Comparison of ENCODE assay signal across 23 cellular contexts in the genomic region with DNA sequence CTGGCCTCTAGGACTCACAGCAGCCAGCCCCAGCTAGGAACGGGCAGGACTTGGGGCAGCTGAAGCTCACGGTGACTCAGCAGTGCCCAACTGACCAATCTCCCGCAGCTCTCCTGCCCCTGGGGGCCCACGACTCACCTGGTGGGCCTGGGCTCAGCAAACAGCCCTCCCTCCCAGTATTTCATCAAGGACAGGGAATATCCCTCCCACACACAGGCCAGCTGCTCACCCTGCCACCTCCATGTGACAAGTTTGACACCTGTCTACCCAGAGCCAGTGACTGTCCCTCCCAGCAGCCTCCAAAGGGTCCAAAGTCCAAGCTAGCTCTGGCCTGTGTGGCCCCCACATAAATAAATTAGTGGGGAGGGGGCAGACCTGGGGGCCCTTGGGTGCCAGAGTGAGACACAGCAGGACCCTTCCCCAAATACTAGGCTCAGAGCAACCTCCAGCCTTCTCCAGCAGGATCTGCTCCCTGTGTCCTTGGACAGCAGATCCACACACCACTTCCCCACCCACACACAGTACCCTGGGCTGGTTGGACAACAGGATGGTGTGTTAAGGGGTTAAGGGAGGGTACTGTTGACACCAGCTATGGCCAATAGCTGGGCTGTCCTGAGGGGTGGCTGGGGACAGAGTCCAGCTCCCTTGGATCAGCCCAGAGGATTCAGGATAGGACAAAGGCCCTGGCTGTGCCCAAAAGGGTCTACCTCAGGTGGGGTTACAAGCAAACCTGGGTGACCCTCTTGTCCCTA. TPM values are rescaled to one million over a fixed set of nuclear protein-coding genes. Genes with fewer than 3 reads are reported as not detected.
DNase-seq lines count a peak whose midpoint lies in the region; ATAC-seq, FAIRE-seq and TF ChIP-seq lines count a peak whose summit lies in the region.
"Had no signal": no experiment of that assay in that cellular context is flagged by ENCODE, and none has a peak within 500 bp of the region (broad histone marks: within the 10 kb centered on the region; RNA-seq: fewer than 3 reads in every experiment).

No MANE protein-coding gene starts in this region.

- no peak overlapping the region for H3K4me2 ChIP-seq in hepatocyte
- H3K4me2 ChIP-seq: KMS-11 had no signal

- FAIRE-seq in H54 (lab: Jason Lieb, UNC), result no peak
- no peak for FAIRE-seq in pancreas (lab: Jason Lieb, UNC)

- H3K4me3 ChIP-seq in hepatocyte, result no peak overlapping the region
- no peak overlapping the region for H3K4me3 ChIP-seq in pancreas
- H3K4me3 ChIP-seq: ovary, upper lobe of left lung had no signal

- H3K9me2 ChIP-seq in hepatocyte (replicated peaks; ENCODE audit: insufficient read depth), result no peaks in the 10 kb centered on the region

- H3K27me3 ChIP-seq in hepatocyte, result peaks cover 3% of the 10 kb centered on the region
- H3K27me3 ChIP-seq in pancreas, result peaks cover 0 to 7% (median 0%) of the 10 kb centered on the region in 4 donors

- 51% methylated on average over 4 of the region's 4 CpGs for WGBS in hepatocyte (ENCODE audit: low lambda C conversion rate, missing lambda C conversion rate)
- 40 to 41% methylated on average over 4 of the region's 4 CpGs for WGBS in pancreas, 2 donors

- H4K20me1 ChIP-seq in hepatocyte (ENCODE audit: insufficient read depth, poor library complexity, severe bottlenecking), result no peaks in the 10 kb centered on the region

- no peaks in the 10 kb centered on the region for H3K9me3 ChIP-seq in hepatocyte (ENCODE audit: low read depth)
- H3K9me3 ChIP-seq in pancreas, result no peaks in the 10 kb centered on the region
- H3K9me3 ChIP-seq: gastrocnemius medialis, left ventricle myocardium inferior, ovary, stomach, upper lobe of left lung had no signal

- DNase-seq in H54 (ENCODE audit: insufficient read length, low spot score) (peak; percentile 81), NCI-H69 (lab: John Stamatoyannopoulos, UW) (peak; percentile 30), hepatocyte (ENCODE audit: low spot score) (peak; percentile 63), pancreas (no peak)
- DNase-seq in stimulated activated naive CD4-positive, alpha-beta T cell (lab: John Stamatoyannopoulos, UW), result no peak
- DNase-seq in activated CD4-positive, alpha-beta T cell treated with anti-CD3 and anti-CD28 coated beads, Interleukin-2, amount 50 U/mL, for 48 hours, result no peak
- DNase-seq: activated CD4-positive, alpha-beta T cell treated with anti-CD3 and anti-CD28 coated beads, Interleukin-2, amount 10 ng/mL, durations not matched to agents 24 days and 14 days; Calu3; central memory CD4-positive, alpha-beta T cell; gastrocnemius medialis; left ventricle myocardium inferior; NCI-H2029 treated with DMSO at 0.1 percent for 48 hours; NCI-H446; ovary; stomach; SW 1271; upper lobe of left lung had no signal

- intact Hi-C loops in pancreas (cut with DNase I), result loop anchor here in 2 of 3 donors (2.0 kb wide), 2 partner anchors 29 to 31 kb away; no protein-coding TSS in a partner anchor

- TF ChIP-seq CTCF in hepatocyte (IDR thresholded peaks at IDR 0.05; ENCODE audit: poor library complexity) (no peak), pancreas (IDR thresholded peaks at IDR 0.05) (no peak)

- H2AFZ ChIP-seq in hepatocyte, result no peak overlapping the region

- ATAC-seq in pancreas, result peak; percentile 26 to 48 (median 36)
- ATAC-seq in GM18870 (IDR thresholded peaks at IDR 0.05; ENCODE audit: unreplicated experiment), result no peak
- ATAC-seq in HG03039 (IDR thresholded peaks at IDR 0.05; ENCODE audit: unreplicated experiment), result no peak

- no peak for TF ChIP-seq POLR2A in H54 (IDR thresholded peaks at IDR 0.05; ENCODE audit: low read depth, low read length)

- H3K36me3 ChIP-seq in hepatocyte (replicated peaks; ENCODE audit: insufficient read depth, low read depth) (no peaks in the 10 kb centered on the region), pancreas (no peaks in the 10 kb centered on the region)
- H3K36me3 ChIP-seq: gastrocnemius medialis, left ventricle myocardium inferior, ovary, stomach, upper lobe of left lung had no signal

- H3K27ac ChIP-seq in hepatocyte (peak overlapping the region; percentile 54), pancreas (no peak overlapping the region)
- H3K27ac ChIP-seq: gastrocnemius medialis, HL-60, KMS-11, left ventricle myocardium inferior, ovary, stomach, upper lobe of left lung had no signal

- H3K4me1 ChIP-seq in hepatocyte (ENCODE audit: insufficient read depth) (no peaks in the 10 kb centered on the region), pancreas (peaks cover 0 to 19% (median 5%) of the 10 kb centered on the region in 3 donors)

- no peaks in the 10 kb centered on the region for H3K79me2 ChIP-seq in hepatocyte

RNA-seq across cellular contexts. Expression of gene GNAT1, which starts 4.3 kb away (rescaled TPM):
- not detected in 2 replicates for total RNA-seq in hepatocyte
- not detected in 2 replicates for polyA plus RNA-seq in hepatocyte
- total RNA-seq in pancreas, result not detected
- not detected for polyA plus RNA-seq in pancreas
- total RNA-seq: activated CD4-positive, alpha-beta T cell treated with anti-CD3 and anti-CD28 coated beads, Interleukin-2, amount 10 ng/mL, durations not matched to agents 24 days and 14 days; Calu3; epithelial cell of proximal tubule; G401; gastrocnemius medialis; left ventricle myocardium inferior; ovary; stomach had no signal
- polyA plus RNA-seq: ovary, stomach had no signal

RNA-seq across cellular contexts. Expression of gene SLC38A3, which starts 9.4 kb away (rescaled TPM):
- total RNA-seq in hepatocyte (22.6 and 24.7 TPM in 2 replicates), pancreas (10 to 100 TPM; 21.2 to 57.9 (median 38.6) TPM)
- polyA plus RNA-seq in hepatocyte (37.9 and 56.6 TPM in 2 replicates), pancreas (10 to 100 TPM; 35.2 to 40.8 TPM)
- total RNA-seq: activated CD4-positive, alpha-beta T cell treated with anti-CD3 and anti-CD28 coated beads, Interleukin-2, amount 10 ng/mL, durations not matched to agents 24 days and 14 days; Calu3; epithelial cell of proximal tubule had no signal

RNA-seq across cellular contexts. Expression of gene GNAI2, which starts 40.3 kb away (rescaled TPM):
- total RNA-seq in hepatocyte (95.0 and 103 TPM in 2 replicates), pancreas (100 to 1,000 TPM in 1 of 6 donors, 10 to 100 TPM in 5; 26.9 to 104 (median 42.9) TPM)
- polyA plus RNA-seq in hepatocyte (219 and 233 TPM in 2 replicates), pancreas (10 to 100 TPM; 54.1 to 97.6 TPM)

RNA-seq across cellular contexts. Expression of gene SEMA3F, which starts 40.6 kb away (rescaled TPM):
- total RNA-seq in hepatocyte, result 11.8 and 15.5 TPM in 2 replicates
- polyA plus RNA-seq in hepatocyte, result 13.9 and 16.8 TPM in 2 replicates
- total RNA-seq in pancreas, result 1 to 10 TPM; 1.4 to 7.7 (median 2.9) TPM
- 1 to 10 TPM; 7.1 to 8.8 TPM for polyA plus RNA-seq in pancreas

Comparison
In these comparisons a context has a peak if more than half of its experiments do, and no peak if none do; other contexts are left out.
1. DNase-seq: peak in H54 (single experiment), NCI-H69 (single experiment) and hepatocyte (single experiment); none in pancreas (0 of 6), stimulated activated naive CD4-positive, alpha-beta T cell (0 of 6) and activated CD4-positive, alpha-beta T cell treated with anti-CD3 and anti-CD28 coated beads, Interleukin-2, amount 50 U/mL, for 48 hours (0 of 2).
2. ATAC-seq: peak in pancreas (4 of 4); none in GM18870 (single experiment) and HG03039 (single experiment).